ENCODE assay signal across 18 cellular contexts in the genomic region with DNA sequence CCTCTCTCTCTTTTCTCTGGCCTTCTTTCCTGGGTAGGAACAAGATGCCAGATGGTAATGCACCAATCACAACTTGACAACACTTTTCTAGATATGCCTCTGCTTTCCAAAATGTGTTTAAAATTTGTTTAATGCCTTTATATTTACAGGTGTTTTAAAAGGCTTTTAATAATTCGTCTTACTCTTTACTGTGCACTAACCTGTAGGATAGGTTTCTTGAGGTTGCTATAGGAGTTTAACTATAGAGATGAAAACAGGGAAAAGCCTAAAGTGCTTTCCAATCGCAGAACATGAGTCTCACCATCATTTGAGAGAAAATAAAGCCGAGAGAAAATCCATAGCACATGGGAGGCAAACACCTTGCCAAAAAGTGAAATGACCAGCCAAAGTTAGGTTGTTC.
DNase-seq lines count a peak whose midpoint lies in the region; ATAC-seq and TF ChIP-seq lines count a peak whose summit lies in the region.
"Had no signal": no experiment of that assay in that cellular context is flagged by ENCODE, and none has a peak within 500 bp of the region (broad histone marks: within the 10 kb centered on the region; RNA-seq: fewer than 3 reads in every experiment).

No MANE protein-coding gene starts in this region.

- H3K9me3 ChIP-seq in heart right ventricle (no peaks in the 10 kb centered on the region), muscle layer of duodenum (ENCODE audit: control insufficient read depth in 1 of 2, low read length in 2 of 2) (no peaks in the 10 kb centered on the region), suprapubic skin (no peaks in the 10 kb centered on the region)
- H3K9me3 ChIP-seq: HAP-1, uterus had no signal

- DNase-seq in heart right ventricle = no peak
- no peak for DNase-seq in left cardiac atrium
- no peak for DNase-seq in suprapubic skin (ENCODE audit: low spot score in 2 of 2)
- DNase-seq in NCI-H526 (lab: John Stamatoyannopoulos, UW) = no peak
- DNase-seq in HUDEP-2 (lab: John Stamatoyannopoulos, UW; ENCODE audit: unreplicated experiment in 76 of 76) = no peak
- DNase-seq: CD4-positive, alpha-beta T cell; DMS79 treated with DMSO at 0.1 percent for 48 hours; effector CD4-positive, alpha-beta T cell; NCI-H748 treated with DMSO at 0.1 percent for 48 hours; stimulated activated naive CD4-positive, alpha-beta T cell treated with Interleukin-2 at 50 U/mL for 16 hours; T1000; uterus had no signal

- H3K36me3 Mint-ChIP-seq in brain = no peaks in the 10 kb centered on the region

- peak overlapping the region; percentile 13 to 76 (median 67) for H3K4me3 Mint-ChIP-seq in brain
- H3K4me3 Mint-ChIP-seq: activated T-helper 1 cell treated with anti-CD3 and anti-CD28 coated beads, Interleukin-12 subunit alpha, Interleukin-12 subunit beta, Interleukin-2, Interleukin-4 antibody, amounts not matched to agents 30 ng/mL and 10 ng/mL and 1 ng/mL, durations not matched to agents 14 hours and 24 hours and 36 hours; CD4-positive, alpha-beta T cell had no signal

- H3K36me3 ChIP-seq in heart right ventricle (peaks cover 0 to 4% (median 0%) of the 10 kb centered on the region in 9 donors), muscle layer of duodenum (ENCODE audit: control insufficient read depth in 1 of 2, insufficient read depth in 2 of 2, low read length in 2 of 2) (no peaks in the 10 kb centered on the region), suprapubic skin (no peaks in the 10 kb centered on the region)
- H3K36me3 ChIP-seq: HAP-1, uterus had no signal

- H3K4me3 ChIP-seq in heart right ventricle = peak overlapping the region in 1 of 10 donors; percentile 8
- H3K4me3 ChIP-seq in muscle layer of duodenum (ENCODE audit: low read depth in 1 of 2, low read length in 2 of 2) = no peak overlapping the region
- H3K4me3 ChIP-seq in suprapubic skin = no peak overlapping the region
- H3K4me3 ChIP-seq: HAP-1, uterus had no signal

- TF ChIP-seq CTCF in heart right ventricle (IDR thresholded peaks at IDR 0.05) (no peak), brain (conservative IDR thresholded peaks at IDR 0.05) (no peak), suprapubic skin (IDR thresholded peaks at IDR 0.05) (no peak)

- H3K27ac Mint-ChIP-seq in brain = peak overlapping the region; percentile 85 to 93 (median 91)
- H3K27ac Mint-ChIP-seq: activated T-helper 1 cell treated with anti-CD3 and anti-CD28 coated beads, Interleukin-12 subunit alpha, Interleukin-12 subunit beta, Interleukin-2, Interleukin-4 antibody, amounts not matched to agents 30 ng/mL and 10 ng/mL and 1 ng/mL, durations not matched to agents 14 hours and 24 hours and 36 hours; CD4-positive, alpha-beta T cell had no signal

- 71 to 78% methylated on average over 3 of the region's 3 CpGs for WGBS in heart right ventricle, 2 donors
- 37% methylated on average over 3 of the region's 3 CpGs for WGBS in suprapubic skin

- TF ChIP-seq POLR2A in suprapubic skin (IDR thresholded peaks at IDR 0.05) = no peak

- H3K27ac ChIP-seq in heart right ventricle (peak overlapping the region in 7 of 10 donors; percentile 19 to 71 (median 63)), muscle layer of duodenum (ENCODE audit: low read length) (peak overlapping the region; percentile 4), suprapubic skin (peak overlapping the region; percentile 45)
- H3K27ac ChIP-seq: uterus had no signal

- peaks cover 87% of the 10 kb centered on the region for H3K4me1 Mint-ChIP-seq in brain

- peaks cover 2 to 71% (median 30%) of the 10 kb centered on the region in 9 donors for H3K4me1 ChIP-seq in heart right ventricle
- peaks cover 0 to 47% of the 10 kb centered on the region in 2 donors for H3K4me1 ChIP-seq in muscle layer of duodenum (ENCODE audit: control insufficient read depth in 1 of 2, insufficient read depth in 2 of 2, low read length in 2 of 2)
- H3K4me1 ChIP-seq in suprapubic skin = peaks cover 27% of the 10 kb centered on the region
- H3K4me1 ChIP-seq: uterus had no signal

- no peak for TF ChIP-seq EP300 in suprapubic skin (IDR thresholded peaks at IDR 0.05)

- H3K27me3 Mint-ChIP-seq in brain = no peaks in the 10 kb centered on the region

- H3K9me3 Mint-ChIP-seq in brain = no peaks in the 10 kb centered on the region
- H3K9me3 Mint-ChIP-seq: activated T-helper 1 cell treated with anti-CD3 and anti-CD28 coated beads, Interleukin-12 subunit alpha, Interleukin-12 subunit beta, Interleukin-2, Interleukin-4 antibody, amounts not matched to agents 30 ng/mL and 10 ng/mL and 1 ng/mL, durations not matched to agents 14 hours and 24 hours and 36 hours; CD4-positive, alpha-beta T cell had no signal

- ATAC-seq in heart right ventricle (peak in 1 of 8 donors; percentile 19), left cardiac atrium (no peak), HG03135 (IDR thresholded peaks at IDR 0.05; ENCODE audit: unreplicated experiment) (no peak)
- ATAC-seq: activated CD4-positive, CD25-positive, alpha-beta regulatory T cell treated with anti-CD3 and anti-CD28 coated beads, Interleukin-2, amount 50 U/mL, for 24 hours had no signal

- intact Hi-C loops in heart right ventricle (cut with DNase I) (loop anchor here in 1 of 10 donors (5.0 kb wide), 1 partner anchor 73 kb away; a partner anchor contains a TSS), left cardiac atrium (cut with DNase I) (no loop called here)

- H3K27me3 ChIP-seq in heart right ventricle (no peaks in the 10 kb centered on the region), muscle layer of duodenum (ENCODE audit: low read depth, low read length) (no peaks in the 10 kb centered on the region), suprapubic skin (no peaks in the 10 kb centered on the region)
- H3K27me3 ChIP-seq: uterus had no signal

Comparison
In these comparisons a context has a peak if more than half of its experiments do, and no peak if none do; other contexts are left out.
1. H3K27ac ChIP-seq: peak in every context shown above with its lines; median percentile 63 in heart right ventricle; 45 in suprapubic skin; 4 in muscle layer of duodenum.